ENCODE assay signal across 13 cellular contexts in the genomic region with DNA sequence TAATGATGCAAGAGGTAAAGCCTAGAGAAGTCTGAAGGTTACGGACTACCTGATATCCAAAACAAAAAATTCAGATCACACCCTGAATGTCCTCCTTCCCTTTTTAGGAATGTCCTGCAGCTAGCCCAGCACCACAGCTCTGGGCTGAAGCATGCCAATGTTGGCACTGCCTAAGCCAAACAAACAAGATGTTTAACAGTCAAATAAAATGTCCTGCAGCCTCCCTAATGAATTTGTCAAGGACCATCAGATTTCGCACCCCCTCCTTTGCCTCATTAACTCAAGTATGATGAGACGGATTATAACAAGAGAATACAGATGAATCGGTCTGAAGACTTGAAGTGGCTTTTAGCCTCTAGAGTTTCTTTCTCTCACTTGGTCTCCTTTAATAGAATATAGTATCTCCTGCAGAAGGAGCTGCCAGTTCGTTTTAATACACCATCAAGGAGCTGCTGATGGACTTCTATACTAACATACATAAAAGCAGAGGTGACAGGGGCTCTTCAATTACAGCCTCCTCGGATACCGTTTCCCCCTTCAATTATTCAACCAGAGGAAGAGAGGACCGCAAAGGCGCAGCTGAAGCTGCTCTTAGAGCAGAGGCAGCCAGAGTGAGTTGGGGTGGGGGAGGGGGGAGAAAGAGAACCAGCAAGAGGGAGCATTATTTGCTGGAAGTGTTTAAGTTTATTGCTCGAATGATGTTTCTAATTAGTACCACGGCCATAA. TPM values are rescaled to one million over a fixed set of nuclear protein-coding genes. Genes with fewer than 3 reads are reported as not detected.
DNase-seq lines count a peak whose midpoint lies in the region; ATAC-seq and TF ChIP-seq lines count a peak whose summit lies in the region.
"Had no signal": no experiment of that assay in that cellular context is flagged by ENCODE, and none has a peak within 500 bp of the region (broad histone marks: within the 10 kb centered on the region; RNA-seq: fewer than 3 reads in every experiment).

No MANE protein-coding gene starts in this region.

- no peak overlapping the region for H3K4me2 ChIP-seq in mammary epithelial cell (ENCODE audit: insufficient read depth, low read depth, low read length)
- H3K4me2 ChIP-seq in Karpas-422 (ENCODE audit: low read depth, low read length, poor library complexity, severe bottlenecking) = no peak overlapping the region
- H3K4me2 ChIP-seq: BLaER1 had no signal

- TF ChIP-seq POLR2A in body of pancreas (IDR thresholded peaks at IDR 0.05) = no peak

- ATAC-seq in body of pancreas = peak; percentile 45
- ATAC-seq in HG02840 (IDR thresholded peaks at IDR 0.05; ENCODE audit: low FRiP score, unreplicated experiment) = no peak

- no peaks in the 10 kb centered on the region for H3K4me1 ChIP-seq in mammary epithelial cell (ENCODE audit: insufficient read depth, low read length)
- H3K4me1 ChIP-seq in body of pancreas = peaks cover 13% of the 10 kb centered on the region
- H3K4me1 ChIP-seq in tibial artery = peaks cover 0 to 7% (median 0%) of the 10 kb centered on the region in 4 donors
- H3K4me1 ChIP-seq in Karpas-422 (ENCODE audit: low read length) = no peaks in the 10 kb centered on the region
- H3K4me1 ChIP-seq: BLaER1 had no signal

- no peaks in the 10 kb centered on the region for H3K27me3 ChIP-seq in mammary epithelial cell (ENCODE audit: insufficient read depth, low read length)
- no peaks in the 10 kb centered on the region for H3K27me3 ChIP-seq in body of pancreas
- H3K27me3 ChIP-seq in tibial artery = no peaks in the 10 kb centered on the region
- no peaks in the 10 kb centered on the region for H3K27me3 ChIP-seq in Karpas-422 (ENCODE audit: low read length)
- H3K27me3 ChIP-seq: BLaER1 had no signal

- H3K36me3 ChIP-seq in mammary epithelial cell (ENCODE audit: insufficient read depth, low read length) (peaks cover 5% of the 10 kb centered on the region), body of pancreas (replicated peaks in 1 of 2; ENCODE audit: insufficient read depth in 1 of 2, low read depth in 2 of 2) (peaks cover 0 to 2% of the 10 kb centered on the region in 2 donors), tibial artery (peaks cover 0 to 3% (median 0%) of the 10 kb centered on the region in 3 donors), Karpas-422 (ENCODE audit: insufficient read depth, low read length) (no peaks in the 10 kb centered on the region)

- CTCF ChIA-PET in mammary epithelial cell (lab: Charles Lee; ENCODE audit: low non-redundant PET) = no interaction called here

- H3K9me3 ChIP-seq in mammary epithelial cell (replicated peaks; ENCODE audit: insufficient read depth, low read length) = peaks cover 13% of the 10 kb centered on the region
- no peaks in the 10 kb centered on the region for H3K9me3 ChIP-seq in body of pancreas
- H3K9me3 ChIP-seq in tibial artery = no peaks in the 10 kb centered on the region
- no peaks in the 10 kb centered on the region; the same call in 1 of the 2 replicates for H3K9me3 ChIP-seq in Karpas-422 (ENCODE audit: low read length)

- intact Hi-C loops in mammary epithelial cell (cut with micrococcal nuclease) = no loop called here
- intact Hi-C loops in body of pancreas (cut with DNase I) = no loop called here
- intact Hi-C loops in tibial artery (cut with DNase I; ENCODE audit: low total_unique reads) = no loop called here

- H4K20me1 ChIP-seq in mammary epithelial cell (ENCODE audit: insufficient read depth, low read length) (no peaks in the 10 kb centered on the region), Karpas-422 (ENCODE audit: insufficient read depth, low read depth, low read length) (no peaks in the 10 kb centered on the region)
- H4K20me1 ChIP-seq: BLaER1 had no signal

- dilution Hi-C loops in mammary epithelial cell (cut with HindIII; ENCODE audit: low sequenced_read_pairs) = no loop called here

- H2AFZ ChIP-seq in mammary epithelial cell (ENCODE audit: low read depth, low read length) (no peak overlapping the region), Karpas-422 (ENCODE audit: low read length) (no peak overlapping the region)

- TF ChIP-seq CTCF in mammary epithelial cell (conservative IDR thresholded peaks at IDR 0.05 in 1 of 2, IDR thresholded peaks at IDR 0.05 in 1 of 2; ENCODE audit: extremely low read depth in 1 of 2, insufficient read depth in 1 of 2, low read depth in 1 of 2, low read length in 2 of 2) (no peak), body of pancreas (IDR thresholded peaks at IDR 0.05) (no peak), tibial artery (IDR thresholded peaks at IDR 0.05) (no peak)

- H3K4me3 ChIP-seq in mammary epithelial cell (replicated peaks in 1 of 3; ENCODE audit: insufficient read depth in 1 of 3, low read depth in 2 of 3, low read length in 3 of 3) = no peak overlapping the region
- no peak overlapping the region for H3K4me3 ChIP-seq in body of pancreas
- peak overlapping the region; percentile 50 for H3K4me3 ChIP-seq in tibial artery
- no peak overlapping the region for H3K4me3 ChIP-seq in Karpas-422 (ENCODE audit: low read length)
- H3K4me3 ChIP-seq: BLaER1 had no signal

- WGBS in mammary epithelial cell (ENCODE audit: low coverage, missing lambda C conversion rate) = 92% methylated on average over 10 of the region's 11 CpGs
- 62% methylated on average over 11 of the region's 11 CpGs for WGBS in body of pancreas, 2 donors

- DNase-seq in T47D (ENCODE audit: low read depth in 1 of 2, low spot score in 1 of 2) (peak; percentile 31 to 57), mammary epithelial cell (no peak), body of pancreas (peak in 1 of 4 donors; percentile 15), kidney tubule cell (ENCODE audit: low spot score) (peak; percentile 30), tibial artery (no peak), SW 1271 (lab: John Stamatoyannopoulos, UW) (no peak), Karpas-422 (no peak)
- DNase-seq: activated naive CD4-positive, alpha-beta T cell treated with anti-CD3 and anti-CD28 coated beads, Interleukin-2, amount 10 ng/mL, durations not matched to agents 7 days and 5 days; hippocampal formation; NCI-H1694 had no signal

- no peaks in the 10 kb centered on the region for H3K9me2 ChIP-seq in Karpas-422 (replicated peaks; ENCODE audit: insufficient read depth, low read length)

- H3K27ac ChIP-seq in mammary epithelial cell (ENCODE audit: insufficient read depth, low read depth, low read length) (no peak overlapping the region), body of pancreas (no peak overlapping the region), tibial artery (peak overlapping the region; percentile 75 to 82), Karpas-422 (ENCODE audit: low read length) (no peak overlapping the region)
- H3K27ac ChIP-seq: BLaER1 had no signal

- H3K79me2 ChIP-seq in mammary epithelial cell (ENCODE audit: insufficient read depth, low read length) (no peaks in the 10 kb centered on the region), Karpas-422 (ENCODE audit: low read length) (peaks cover 13% of the 10 kb centered on the region; the same call in 1 of the 2 replicates)

- no TSS peak for BruUV-seq in mammary epithelial cell (replicated peaks; lab: Mats Ljungman, UMichigan)

- no peak overlapping the region for H3K9ac ChIP-seq in mammary epithelial cell (ENCODE audit: insufficient read depth, low read length)
- H3K9ac ChIP-seq in Karpas-422 (ENCODE audit: low read length) = no peak overlapping the region
- H3K9ac ChIP-seq: BLaER1 had no signal

- in situ Hi-C loops in T47D (cut with HindIII; ENCODE audit: low pct_unique_long_range_greater_than_20kb, low sequenced_read_pairs) (no loop called here), mammary epithelial cell (cut with MboI; ENCODE audit: low sequenced_read_pairs in 2 of 2) (no loop called here)

RNA-seq across cellular contexts. Expression of a gene that starts 3.0 kb away (rescaled TPM):
- total RNA-seq in mammary epithelial cell (not detected), body of pancreas (under 1 TPM in 1 of 2 donors, not detected in 1; 0.33 TPM)
- polyA plus RNA-seq in mammary epithelial cell = not detected
- not detected for polyA minus RNA-seq in mammary epithelial cell
- not detected in 2 replicates for total RNA-seq in Karpas-422 (2014; rRNA removed; shearing (Covaris generic); ENCODE audit: low replicate concordance)
- total RNA-seq: T-helper 1 cell treated with Interleukin-12 subunit alpha and Interleukin-12 subunit beta and Interleukin-4 antibody, amounts not matched to agents 30 ng/mL and 1 ng/mL, for 36 hours had no signal

Comparison
In these comparisons a context has a peak if more than half of its experiments do, and no peak if none do; other contexts are left out.
1. DNase-seq: peak in T47D (2 of 2) and kidney tubule cell (single experiment); none in mammary epithelial cell (single experiment), tibial artery (0 of 2), SW 1271 (0 of 2) and Karpas-422 (single experiment).
2. H3K27ac ChIP-seq: peak in tibial artery (2 of 2); none in mammary epithelial cell (single experiment), body of pancreas (0 of 4) and Karpas-422 (single experiment).
3. H3K4me3 ChIP-seq: peak in tibial artery (2 of 2); none in mammary epithelial cell (0 of 3), body of pancreas (0 of 2) and Karpas-422 (single experiment).